ENCODE assay signal across 1 cellular context in genomic region chr14:34623506-34623905, GRCh38.
TF ChIP-seq lines count a peak whose summit lies in the region.

No MANE protein-coding gene starts in this region.

TF ChIP-seq in IMR-90, 13 proteins besides CTCF, POLR2A, EP300 and RAD21:
- TF ChIP-seq MAFK (IDR thresholded peaks at IDR 0.05; ENCODE audit: low read depth, low read length) (no peak), USF2 (IDR thresholded peaks at IDR 0.05; ENCODE audit: low read depth, low read length) (no peak), NFE2L2 (IDR thresholded peaks at IDR 0.05; ENCODE audit: low read depth, low read length) (no peak)
